1 cellular context compared by ENCODE assay signal in the genomic region with DNA sequence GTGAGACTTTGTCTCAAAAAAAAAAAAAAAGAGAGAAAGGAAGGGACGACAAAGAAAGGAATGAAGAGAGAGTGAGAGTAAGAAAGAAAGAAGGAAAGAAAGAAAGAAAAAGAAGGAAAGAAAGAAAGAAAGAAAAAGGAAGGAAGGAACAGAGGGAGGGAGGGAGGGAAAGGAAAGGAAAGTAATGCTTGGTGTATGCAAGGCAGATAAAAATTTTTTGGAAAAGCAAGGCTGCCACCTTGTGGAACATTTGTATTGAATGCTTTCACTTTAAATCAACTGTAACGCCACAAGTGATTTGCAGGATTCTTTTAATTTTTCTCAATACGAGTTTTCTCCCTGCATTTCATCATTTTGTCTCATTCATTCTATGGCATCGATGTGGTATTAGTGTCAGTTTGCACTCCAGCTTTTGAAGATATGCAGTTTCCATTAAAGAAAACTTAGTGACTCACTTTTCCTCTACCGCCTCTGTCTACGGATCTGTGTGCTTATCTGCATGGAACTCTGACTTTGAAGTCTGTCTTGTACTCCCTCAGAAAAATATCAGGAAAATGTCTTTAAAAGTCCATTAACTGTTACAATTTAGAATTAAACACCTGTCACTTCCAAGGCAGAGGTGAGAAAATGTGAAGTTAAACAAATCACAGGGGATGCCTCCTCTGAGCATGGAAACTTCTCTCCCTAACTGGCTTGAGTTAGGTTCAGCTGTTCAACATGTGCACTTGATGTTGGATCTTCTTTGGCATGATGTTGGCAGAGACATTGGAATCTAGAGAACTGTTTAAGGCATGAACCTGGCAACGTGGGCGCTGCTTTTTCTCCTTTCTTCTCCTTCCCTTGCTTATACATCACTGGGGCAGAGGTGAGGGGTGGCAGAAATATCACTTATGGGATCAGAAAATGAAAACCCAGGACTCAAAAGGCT.
TF ChIP-seq lines count a peak whose summit lies in the region.

No MANE protein-coding gene starts in this region.

TF ChIP-seq in H1, 55 proteins besides CTCF, POLR2A, EP300 and RAD21 (continued from another document):
- TF ChIP-seq HDAC2 (IDR thresholded peaks at IDR 0.05; ENCODE audit: borderline replicate concordance in 1 of 2, low read depth in 2 of 2, low read length in 2 of 2) (no peak), TAF1 (IDR thresholded peaks at IDR 0.05; ENCODE audit: low read depth, low read length) (no peak), TCF12 (IDR thresholded peaks at IDR 0.05; ENCODE audit: low read depth, low read length) (no peak), EZH2 (IDR thresholded peaks at IDR 0.05; ENCODE audit: low read depth, low read length, severe bottlenecking) (no peak), SP2 (IDR thresholded peaks at IDR 0.05; ENCODE audit: low read length) (no peak), KDM4A (IDR thresholded peaks at IDR 0.05; ENCODE audit: low read depth, low read length, severe bottlenecking) (no peak), BCL11A (IDR thresholded peaks at IDR 0.05; ENCODE audit: low read depth in 2 of 2, low read length in 2 of 2) (no peak)
- TF ChIP-seq, protein P1, sequence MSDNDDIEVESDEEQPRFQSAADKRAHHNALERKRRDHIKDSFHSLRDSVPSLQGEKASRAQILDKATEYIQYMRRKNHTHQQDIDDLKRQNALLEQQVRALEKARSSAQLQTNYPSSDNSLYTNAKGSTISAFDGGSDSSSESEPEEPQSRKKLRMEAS (IDR thresholded peaks at IDR 0.05) = no peak
